1 cellular context compared by ENCODE assay signal in the genomic region with DNA sequence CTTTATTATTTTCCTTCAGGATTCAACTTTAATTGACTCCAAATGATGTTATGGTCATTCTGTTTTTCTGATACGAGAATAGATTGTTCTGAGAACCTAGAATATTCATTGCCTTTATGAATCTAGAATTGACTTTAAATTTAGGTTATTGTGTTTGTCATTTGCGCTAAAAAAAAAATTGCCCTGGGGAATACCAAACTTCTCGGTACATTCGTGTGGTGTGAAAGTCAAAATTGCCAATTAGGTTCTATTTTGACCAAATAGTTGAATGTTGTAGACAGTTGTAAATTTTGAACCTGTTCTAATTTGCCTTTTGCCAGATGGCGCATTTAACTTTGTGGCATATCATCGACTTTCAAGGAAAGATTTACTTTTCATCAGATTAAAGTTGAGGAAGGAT.
TF ChIP-seq lines count a peak whose summit lies in the region.

No MANE protein-coding gene starts in this region.

TF ChIP-seq in H1, 55 proteins besides CTCF, POLR2A, EP300 and RAD21:
- no peak for TF ChIP-seq SIX5 (IDR thresholded peaks at IDR 0.05; ENCODE audit: low read depth, low read length)
